In the genomic region with DNA sequence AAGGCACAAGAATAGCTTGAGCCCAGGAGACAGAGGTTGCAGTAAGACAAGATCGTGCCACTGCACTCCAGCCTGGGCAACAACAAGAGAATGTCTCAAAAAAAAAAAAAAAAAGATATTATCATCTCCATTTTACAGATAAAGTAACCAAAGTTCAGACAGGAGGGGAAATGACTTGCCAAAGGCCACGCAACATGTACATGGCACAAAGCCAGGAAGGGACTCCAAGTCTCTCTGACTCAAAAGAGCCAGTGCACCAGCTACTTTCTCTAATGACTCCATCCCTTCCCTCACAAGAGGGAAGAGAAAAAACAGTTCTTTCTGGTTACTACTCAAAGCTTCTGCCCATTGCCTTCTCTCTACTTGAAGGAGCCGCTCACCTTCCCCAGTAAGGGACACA, we compare ENCODE assay signal across 21 cellular contexts. TPM values are rescaled to one million over a fixed set of nuclear protein-coding genes. Genes with fewer than 3 reads are reported as not detected.
DNase-seq lines count a peak whose midpoint lies in the region; ATAC-seq and TF ChIP-seq lines count a peak whose summit lies in the region.
"Had no signal": no experiment of that assay in that cellular context is flagged by ENCODE, and none has a peak within 500 bp of the region (broad histone marks: within the 10 kb centered on the region; RNA-seq: fewer than 3 reads in every experiment).

No MANE protein-coding gene starts in this region.

- no peak for DNase-seq in activated naive CD4-positive, alpha-beta T cell treated with anti-CD3 and anti-CD28 coated beads, Interleukin-2, amount 50 U/mL, for 72 hours (ENCODE audit: low spot score in 2 of 2)
- DNase-seq in activated naive CD4-positive, alpha-beta T cell (lab: John Stamatoyannopoulos, UW): no peak
- DNase-seq in MV-4-11 (lab: John Stamatoyannopoulos, UW) (peak; percentile 10), cardiac fibroblast (ENCODE audit: low read depth in 2 of 2) (peak; percentile 51 to 68), progenitor cell of endocrine pancreas (ENCODE audit: low spot score, unreplicated experiment) (no peak), right atrium auricular region (ENCODE audit: low spot score) (no peak), inferior parietal cortex (ENCODE audit: extremely low spot score) (no peak)
- DNase-seq: activated CD8-positive, alpha-beta memory T cell treated with anti-CD3 and anti-CD28 coated beads, Interleukin-2, amount 50 U/mL, for 4 hours; activated naive CD4-positive, alpha-beta T cell treated with Interleukin-2 at 50 U/mL for 16 hours; CD8-positive, alpha-beta T cell; cortex of kidney; DND-41; H7; left ventricle myocardium inferior; NCI-H2029; NCI-H446; right lobe of liver; SHP77; stimulated activated CD4-positive, alpha-beta T cell treated with anti-CD3 and anti-CD28 coated beads, Interleukin-2, amount 100 ng/mL, for 24 hours had no signal

- no peak overlapping the region for H3K27ac Mint-ChIP-seq in activated naive CD4-positive, alpha-beta T cell treated with anti-CD3 and anti-CD28 coated beads, Interleukin-2, amount 50 U/mL, for 72 hours
- peak overlapping the region; percentile 42 for H3K27ac Mint-ChIP-seq in progenitor cell of endocrine pancreas
- H3K27ac Mint-ChIP-seq: CD8-positive, alpha-beta T cell had no signal

- H3K4me3 Mint-ChIP-seq in progenitor cell of endocrine pancreas (ENCODE audit: low read depth): no peak overlapping the region
- H3K4me3 Mint-ChIP-seq: CD8-positive, alpha-beta T cell had no signal

- H3K9me3 ChIP-seq in right atrium auricular region: no peaks in the 10 kb centered on the region
- H3K9me3 ChIP-seq: left ventricle myocardium inferior, right lobe of liver had no signal

- no peak overlapping the region for H3K4me3 ChIP-seq in cardiac fibroblast (replicated peaks in 1 of 2; ENCODE audit: low read depth in 2 of 2, low read length in 2 of 2)
- no peak overlapping the region for H3K4me3 ChIP-seq in right atrium auricular region
- H3K4me3 ChIP-seq: left ventricle myocardium inferior, right lobe of liver had no signal

- peaks cover 44% of the 10 kb centered on the region for H3K4me1 Mint-ChIP-seq in progenitor cell of endocrine pancreas (ENCODE audit: low read depth)

- no peaks in the 10 kb centered on the region for H3K27me3 ChIP-seq in right atrium auricular region
- H3K27me3 ChIP-seq: right lobe of liver had no signal

- H3K36me3 ChIP-seq in right atrium auricular region: no peaks in the 10 kb centered on the region
- H3K36me3 ChIP-seq: left ventricle myocardium inferior, right lobe of liver had no signal

- no peaks in the 10 kb centered on the region for H3K36me3 Mint-ChIP-seq in activated naive CD4-positive, alpha-beta T cell treated with anti-CD3 and anti-CD28 coated beads, Interleukin-2, amount 50 U/mL, for 72 hours
- H3K36me3 Mint-ChIP-seq in progenitor cell of endocrine pancreas (ENCODE audit: insufficient read depth): peaks cover 2% of the 10 kb centered on the region
- H3K36me3 Mint-ChIP-seq: CD8-positive, alpha-beta T cell had no signal

- TF ChIP-seq CTCF in cardiac fibroblast (IDR thresholded peaks at IDR 0.05; ENCODE audit: low read depth, low read length): no peak
- no peak for TF ChIP-seq CTCF in progenitor cell of endocrine pancreas (IDR thresholded peaks at IDR 0.05; ENCODE audit: unreplicated experiment)
- no peak for TF ChIP-seq CTCF in right atrium auricular region (IDR thresholded peaks at IDR 0.05)

- no peaks in the 10 kb centered on the region for H3K9me3 Mint-ChIP-seq in activated naive CD4-positive, alpha-beta T cell treated with anti-CD3 and anti-CD28 coated beads, Interleukin-2, amount 50 U/mL, for 72 hours
- peaks cover 4% of the 10 kb centered on the region for H3K9me3 Mint-ChIP-seq in progenitor cell of endocrine pancreas (ENCODE audit: low read depth)
- H3K9me3 Mint-ChIP-seq: CD8-positive, alpha-beta T cell had no signal

- no peaks in the 10 kb centered on the region for H3K4me1 ChIP-seq in right atrium auricular region
- H3K4me1 ChIP-seq: left ventricle myocardium inferior, right lobe of liver had no signal

- H3K27ac ChIP-seq in right atrium auricular region: no peak overlapping the region
- H3K27ac ChIP-seq: left ventricle myocardium inferior, right lobe of liver had no signal

- no peaks in the 10 kb centered on the region for H3K27me3 Mint-ChIP-seq in progenitor cell of endocrine pancreas

- peak; percentile 37 to 72 for ATAC-seq in activated naive CD4-positive, alpha-beta T cell treated with anti-CD3 and anti-CD28 coated beads, Interleukin-2, amount 50 U/mL, for 72 hours
- no peak for ATAC-seq in GM19035 (IDR thresholded peaks at IDR 0.05; ENCODE audit: unreplicated experiment)
- ATAC-seq: CD8-positive, alpha-beta T cell; HepG2; right lobe of liver had no signal

RNA-seq across cellular contexts. Expression of gene SIL1, which starts 34.1 kb away (rescaled TPM):
- total RNA-seq in activated naive CD4-positive, alpha-beta T cell treated with anti-CD3 and anti-CD28 coated beads, Interleukin-2, amount 50 U/mL, for 72 hours: 10 to 100 TPM; 29.7 to 31.4 TPM
- 26.0 and 26.7 TPM in 2 replicates for total RNA-seq in progenitor cell of endocrine pancreas
- total RNA-seq in right atrium auricular region: 10 to 100 TPM; 32.7 to 41.3 TPM

Comparison
In these comparisons a context has a peak if more than half of its experiments do, and no peak if none do; other contexts are left out.
1. DNase-seq: peak in MV-4-11 (single experiment) and cardiac fibroblast (2 of 2); none in activated naive CD4-positive, alpha-beta T cell treated with anti-CD3 and anti-CD28 coated beads, Interleukin-2, amount 50 U/mL, for 72 hours (0 of 2), activated naive CD4-positive, alpha-beta T cell (0 of 4), progenitor cell of endocrine pancreas (single experiment), right atrium auricular region (single experiment) and inferior parietal cortex (single experiment).